8 cellular contexts compared by ENCODE assay signal in genomic region chr14:54329082-54329695, GRCh38.
A peak's percentile ranks its signal among the peaks of the same experiment; 100 is the strongest.
DNase-seq lines count a peak whose midpoint lies in the region; ATAC-seq and TF ChIP-seq lines count a peak whose summit lies in the region.

No MANE protein-coding gene starts in this region.

- H3K36me3 ChIP-seq in HEK293 (ENCODE audit: control insufficient read depth in 2 of 2, insufficient read depth in 1 of 2, low read length in 2 of 2) (no peaks in the 10 kb centered on the region), stomach (no peaks in the 10 kb centered on the region)

- DNase-seq in EH (ENCODE audit: low read depth): peak; percentile 72
- DNase-seq in NCI-H2227 treated with DMSO at 0.1 percent for 48 hours (lab: John Stamatoyannopoulos, UW): peak; percentile 48
- DNase-seq in astrocyte of the cerebellum (ENCODE audit: low read depth): peak; percentile 74
- DNase-seq in iPS DF 4.7 (ENCODE audit: extremely low read depth, low spot score): peak; percentile 74
- DNase-seq in stomach: peak; percentile 33
- no peak for DNase-seq in NK-92 (lab: John Stamatoyannopoulos, UW; ENCODE audit: unreplicated experiment)

- TF ChIP-seq EP300 in stomach (IDR thresholded peaks at IDR 0.05): no peak

- POLR2A ChIA-PET in HEK293 (lab: Yijun Ruan, JAX): interaction anchor here (1.2 kb wide), 1 partner anchor 77 kb away, joined by 4 read pairs; no protein-coding TSS in a partner anchor

- no peak overlapping the region for H3K4me3 ChIP-seq in HEK293 (ENCODE audit: low read depth, low read length)
- no peak overlapping the region for H3K4me3 ChIP-seq in astrocyte of the cerebellum (ENCODE audit: low read depth, low read length)
- no peak overlapping the region for H3K4me3 ChIP-seq in stomach

- no peak for ATAC-seq in GM21576 (IDR thresholded peaks at IDR 0.05; ENCODE audit: unreplicated experiment)

- H3K27ac ChIP-seq in HEK293 (ENCODE audit: extremely low read depth, low read depth, low read length) (no peak overlapping the region), stomach (no peak overlapping the region)

- CTCF ChIA-PET in HEK293 (lab: Yijun Ruan, JAX): interaction anchor here (0.5 to 1.8 kb wide), 34 partner anchors 8 to 1550 kb away, joined by 3 to 16 read pairs (median 4); no protein-coding TSS in a partner anchor

- H3K9me3 ChIP-seq in HEK293 (ENCODE audit: control insufficient read depth, insufficient read depth, low read depth, low read length) (no peaks in the 10 kb centered on the region), stomach (no peaks in the 10 kb centered on the region)

- H3K27me3 ChIP-seq in stomach: no peaks in the 10 kb centered on the region

- 25 to 29% (median 28%) methylated on average over 11 of the region's 11 CpGs for WGBS in stomach, 5 donors

- intact Hi-C loops in stomach (cut with DNase I; ENCODE audit: low total_unique reads): loop anchor here (10.0 kb wide), 1 partner anchor 154 kb away; no protein-coding TSS in a partner anchor

- TF ChIP-seq CTCF in HEK293 (tag by site-specific recombination; IDR thresholded peaks at IDR 0.05) (0 out of 2 replicates have a peak, but pooled peaks have one; percentile 47), astrocyte of the cerebellum (IDR thresholded peaks at IDR 0.05; ENCODE audit: low read depth, low read length, missing control alignments) (peak; percentile 88), stomach (IDR thresholded peaks at IDR 0.05) (peak in 5 of 7 experiments; percentile 49 to 67 (median 63))

- no peak for TF ChIP-seq POLR2A in stomach (IDR thresholded peaks at IDR 0.05)

- in situ Hi-C loops in astrocyte of the cerebellum (cut with HindIII; ENCODE audit: low sequenced_read_pairs): loop anchor here (25.0 kb wide), 2 partner anchors 517 to 792 kb away; no protein-coding TSS in a partner anchor

- H3K4me1 ChIP-seq in HEK293 (ENCODE audit: control insufficient read depth, insufficient read depth, low read length) (peaks cover 6% of the 10 kb centered on the region), stomach (peaks cover 10 to 26% (median 18%) of the 10 kb centered on the region in 4 donors)

TF ChIP-seq in HEK293, 187 proteins besides CTCF, POLR2A, EP300 and RAD21:
- TF ChIP-seq ZNF654 (tag by site-specific recombination; IDR thresholded peaks at IDR 0.05; ENCODE audit: low read depth) (peak; percentile 63), MYNN (tag by site-specific recombination; IDR thresholded peaks at IDR 0.05; ENCODE audit: borderline replicate concordance) (peak; percentile 96), ZNF146 (tag by site-specific recombination; IDR thresholded peaks at IDR 0.05) (no peak), ZBTB11 (tag by site-specific recombination; conservative IDR thresholded peaks at IDR 0.05; ENCODE audit: low read depth) (peak; percentile 65), ZNF837 (tag by site-specific recombination; IDR thresholded peaks at IDR 0.05) (no peak), ZNF623 (tag by site-specific recombination; IDR thresholded peaks at IDR 0.05) (no peak), ZNF510 (tag by site-specific recombination; IDR thresholded peaks at IDR 0.05; ENCODE audit: insufficient replicate concordance) (no peak), REPIN1 (tag by site-specific recombination; IDR thresholded peaks at IDR 0.05; ENCODE audit: low read depth) (no peak), ZNF707 (tag by site-specific recombination; IDR thresholded peaks at IDR 0.05) (no peak)
